ENCODE assay signal across 21 cellular contexts in the genomic region with DNA sequence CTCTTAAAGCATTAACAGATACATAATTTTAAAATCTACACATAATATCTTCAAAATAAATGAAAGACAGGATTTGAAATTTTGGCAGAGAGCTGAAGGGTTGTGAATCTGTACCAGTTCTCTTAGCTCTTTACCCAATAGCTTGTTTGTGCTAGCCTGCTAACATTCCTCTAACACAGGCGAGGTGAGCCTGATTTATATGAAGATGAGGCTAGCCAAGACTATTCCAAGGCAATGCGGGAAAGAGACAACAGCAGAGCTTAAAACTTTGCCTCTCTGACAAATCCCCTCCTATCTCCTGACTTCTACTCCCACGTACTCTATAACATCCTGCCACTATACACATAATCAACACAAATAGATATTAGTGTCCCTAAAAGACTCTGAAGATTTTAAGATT.
DNase-seq lines count a peak whose midpoint lies in the region; ATAC-seq and TF ChIP-seq lines count a peak whose summit lies in the region.
"Had no signal": no experiment of that assay in that cellular context is flagged by ENCODE, and none has a peak within 500 bp of the region (broad histone marks: within the 10 kb centered on the region; RNA-seq: fewer than 3 reads in every experiment).

No MANE protein-coding gene starts in this region.

- H2BK120ac ChIP-seq in mesenchymal stem cell (ENCODE audit: low read depth, low read length): no peak overlapping the region

- H3K9me3 ChIP-seq in OCI-LY1 (ENCODE audit: low read length) (no peaks in the 10 kb centered on the region), mesenchymal stem cell (ENCODE audit: control insufficient read depth, low read length) (no peaks in the 10 kb centered on the region), uterus (no peaks in the 10 kb centered on the region), mucosa of descending colon (no peaks in the 10 kb centered on the region)
- H3K9me3 ChIP-seq: body of pancreas, thyroid gland had no signal

- no peaks in the 10 kb centered on the region for H3K27me3 ChIP-seq in OCI-LY1 (ENCODE audit: insufficient read depth, low read length)
- no peaks in the 10 kb centered on the region for H3K27me3 ChIP-seq in mesenchymal stem cell (ENCODE audit: control insufficient read depth in 1 of 2, insufficient read depth in 1 of 2, low read length in 2 of 2)
- no peaks in the 10 kb centered on the region for H3K27me3 ChIP-seq in uterus
- H3K27me3 ChIP-seq: body of pancreas, thyroid gland had no signal

- H3K4me3 ChIP-seq in OCI-LY1 (ENCODE audit: low read depth, low read length, poor library complexity, severe bottlenecking) (no peak overlapping the region), choroid plexus epithelial cell (ENCODE audit: low read depth, low read length) (no peak overlapping the region), mesenchymal stem cell (ENCODE audit: insufficient read depth in 1 of 2, low read depth in 1 of 2, low read length in 2 of 2) (peak overlapping the region in 1 of 2 experiments; percentile 17), uterus (no peak overlapping the region), mucosa of descending colon (no peak overlapping the region)
- H3K4me3 ChIP-seq: body of pancreas, GM12878, thyroid gland had no signal

- no peaks in the 10 kb centered on the region for H3K79me2 ChIP-seq in OCI-LY1 (ENCODE audit: insufficient read depth, low read length)

- no peak overlapping the region for H3K23ac ChIP-seq in mesenchymal stem cell (ENCODE audit: low read length in 2 of 2)

- H4K91ac ChIP-seq in mesenchymal stem cell (ENCODE audit: low read length): no peak overlapping the region

- H3K9me2 ChIP-seq in OCI-LY1 (ENCODE audit: low read depth, low read length): no peaks in the 10 kb centered on the region

- TF ChIP-seq POLR2A in uterus (IDR thresholded peaks at IDR 0.05): no peak

- WGBS in mesenchymal stem cell: 69% methylated on average over 2 of the region's 3 CpGs

- H3K9ac ChIP-seq in OCI-LY1 (ENCODE audit: low read length) (no peak overlapping the region), mesenchymal stem cell (ENCODE audit: low read length) (peak overlapping the region; percentile 52)

- H2AFZ ChIP-seq in OCI-LY1 (ENCODE audit: low read length) (0 out of 2 replicates have a peak overlapping the region, but pooled peaks have one; percentile 69), mesenchymal stem cell (ENCODE audit: low read depth, low read length) (no peak overlapping the region)

- no peak overlapping the region for H2BK15ac ChIP-seq in mesenchymal stem cell (ENCODE audit: low read depth, poor library complexity, severe bottlenecking)

- H3K14ac ChIP-seq in mesenchymal stem cell (ENCODE audit: low read length in 2 of 2): no peak overlapping the region

- H3K27ac ChIP-seq in OCI-LY1 (ENCODE audit: low read depth, low read length, poor library complexity, severe bottlenecking): no peak overlapping the region
- H3K27ac ChIP-seq in mesenchymal stem cell (ENCODE audit: low read length, poor library complexity, severe bottlenecking): no peak overlapping the region
- peak overlapping the region; percentile 36 to 38 for H3K27ac ChIP-seq in uterus
- H3K27ac ChIP-seq: body of pancreas, thyroid gland had no signal

- TF ChIP-seq CTCF in OCI-LY1 (IDR thresholded peaks at IDR 0.05; ENCODE audit: low read length) (no peak), choroid plexus epithelial cell (conservative IDR thresholded peaks at IDR 0.05; ENCODE audit: low read depth, low read length) (no peak), uterus (IDR thresholded peaks at IDR 0.05) (no peak), mucosa of descending colon (IDR thresholded peaks at IDR 0.05) (no peak)

- no peaks in the 10 kb centered on the region for H3K79me1 ChIP-seq in mesenchymal stem cell (replicated peaks; ENCODE audit: low read length, poor library complexity, severe bottlenecking)

- H3F3A ChIP-seq in OCI-LY1 (ENCODE audit: insufficient read depth, low read length): no peaks in the 10 kb centered on the region

- H3K4ac ChIP-seq in mesenchymal stem cell (ENCODE audit: low read depth in 1 of 2, low read length in 2 of 2): no peak overlapping the region

- H3K4me1 ChIP-seq in OCI-LY1 (ENCODE audit: insufficient read depth, low read length, severe bottlenecking) (no peaks in the 10 kb centered on the region), mesenchymal stem cell (ENCODE audit: control insufficient read depth, insufficient read depth, low read depth, low read length) (no peaks in the 10 kb centered on the region), uterus (no peaks in the 10 kb centered on the region), mucosa of descending colon (ENCODE audit: low read depth) (no peaks in the 10 kb centered on the region)
- H3K4me1 ChIP-seq: body of pancreas, thyroid gland had no signal

- peak overlapping the region in 1 of 2 experiments; percentile 43 for H3K18ac ChIP-seq in mesenchymal stem cell (ENCODE audit: low read depth in 1 of 2, low read length in 2 of 2)

- H2BK5ac ChIP-seq in mesenchymal stem cell (ENCODE audit: low read depth, low read length, poor library complexity, severe bottlenecking): no peak overlapping the region

- ATAC-seq in mucosa of descending colon (no peak), GM19035 (IDR thresholded peaks at IDR 0.05; ENCODE audit: unreplicated experiment) (no peak)
- ATAC-seq: body of pancreas; GM12878; left lobe of liver; stimulated activated naive CD8-positive, alpha-beta T cell treated with anti-CD3 and anti-CD28 coated beads, Interleukin-15, Interleukin-2, amounts not matched to agents 100 U/mL and 50 U/mL, for 24 hours had no signal

- peak; percentile 23 for DNase-seq in choroid plexus epithelial cell (ENCODE audit: low read depth)
- DNase-seq in mesenchymal stem cell: no peak
- peak in 1 of 2 donors; percentile 23 for DNase-seq in uterus
- DNase-seq in mucosa of descending colon: no peak
- no peak for DNase-seq in MV-4-11 (lab: John Stamatoyannopoulos, UW)
- DNase-seq: activated CD4-positive, alpha-beta T cell treated with anti-CD3 and anti-CD28 coated beads for 48 hours; activated naive CD8-positive, alpha-beta T cell treated with anti-CD3 and anti-CD28 coated beads for 36 hours; body of pancreas; DMS79; Karpas-422; NCI-H1092 treated with DMSO at 0.1 percent for 48 hours; NCI-H2029; NCI-H446; stimulated activated CD4-positive, alpha-beta T cell treated with anti-CD3 and anti-CD28 coated beads, Interleukin-4, amount 100 ng/mL, for 1 hour; stimulated activated naive CD8-positive, alpha-beta T cell treated with anti-CD3 and anti-CD28 coated beads, Interleukin-15, Interleukin-2, amounts not matched to agents 100 U/mL and 50 U/mL, for 24 hours; T-helper 2 cell; thyroid gland had no signal

- no peak overlapping the region for H2AK5ac ChIP-seq in mesenchymal stem cell (ENCODE audit: low read length, severe bottlenecking)

- H3K4me2 ChIP-seq in OCI-LY1 (ENCODE audit: low read length) (no peak overlapping the region), mesenchymal stem cell (ENCODE audit: low read length, poor library complexity, severe bottlenecking) (no peak overlapping the region)

- intact Hi-C loops in uterus (cut with DNase I; ENCODE audit: low total_unique reads) (no loop called here), mucosa of descending colon (cut with DNase I, micrococcal nuclease) (no loop called here)

- H3K36me3 ChIP-seq in OCI-LY1 (ENCODE audit: insufficient read depth, low read length) (no peaks in the 10 kb centered on the region), mesenchymal stem cell (ENCODE audit: control insufficient read depth in 1 of 2, insufficient read depth in 2 of 2, low read depth in 1 of 2, low read length in 2 of 2) (no peaks in the 10 kb centered on the region), uterus (no peaks in the 10 kb centered on the region), mucosa of descending colon (ENCODE audit: low read depth) (no peaks in the 10 kb centered on the region)
- H3K36me3 ChIP-seq: thyroid gland had no signal

- H4K20me1 ChIP-seq in OCI-LY1 (ENCODE audit: insufficient read depth, low read length): no peaks in the 10 kb centered on the region

- H4K8ac ChIP-seq in mesenchymal stem cell (ENCODE audit: low read length): no peak overlapping the region

- peak overlapping the region in 1 of 2 experiments; percentile 89 for H2BK12ac ChIP-seq in mesenchymal stem cell (ENCODE audit: low read length in 2 of 2)

Comparison
In these comparisons a context has a peak if more than half of its experiments do, and no peak if none do; other contexts are left out.
1. H3K27ac ChIP-seq: peak in uterus (2 of 2); none in OCI-LY1 (single experiment) and mesenchymal stem cell (single experiment).